ENCODE assay signal across 30 cellular contexts in genomic region chr16:2188395-2188794, GRCh38. TPM values are rescaled to one million over a fixed set of nuclear protein-coding genes. Genes with fewer than 3 reads are reported as not detected.
"Had no signal": no experiment of that assay in that cellular context is flagged by ENCODE, and none has a peak within 500 bp of the region (broad histone marks: within the 10 kb centered on the region; RNA-seq: fewer than 3 reads in every experiment).

No MANE protein-coding gene starts in this region.

- H3K9ac ChIP-seq: neural progenitor cell, parathyroid adenoma had no signal

- H3K27me3 ChIP-seq: neural progenitor cell, ovary, testis, upper lobe of right lung, uterus had no signal

- H3K4me1 Mint-ChIP-seq: naive thymus-derived CD4-positive, alpha-beta T cell; natural killer cell; nephron; neural progenitor cell; stimulated activated effector memory CD8-positive, alpha-beta T cell treated with anti-CD3 and anti-CD28 coated beads, Interleukin-12 subunit alpha, Interleukin-12 subunit beta, amount 100 ng/mL, for 72 hours; stimulated activated naive CD8-positive, alpha-beta T cell treated with anti-CD3 and anti-CD28 coated beads, Interleukin-15, amount 100 ng/mL, for 72 hours had no signal

- H3K4me1 ChIP-seq: neural progenitor cell, parathyroid adenoma, psoas muscle, testis, tibial artery, transverse colon, upper lobe of right lung, uterus had no signal

- H3K36me3 ChIP-seq: neural progenitor cell, ovary, suprapubic skin, tibial artery, transverse colon, upper lobe of right lung, uterus had no signal

- H3K27ac Mint-ChIP-seq: naive thymus-derived CD4-positive, alpha-beta T cell; natural killer cell; nephron; neural progenitor cell; progenitor cell of endocrine pancreas; stimulated activated effector memory CD8-positive, alpha-beta T cell treated with anti-CD3 and anti-CD28 coated beads, Interleukin-12 subunit alpha, Interleukin-12 subunit beta, amount 100 ng/mL, for 72 hours; stimulated activated naive CD8-positive, alpha-beta T cell treated with anti-CD3 and anti-CD28 coated beads, Interleukin-15, amount 100 ng/mL, for 72 hours; type B pancreatic cell had no signal

- H3K27me3 Mint-ChIP-seq: naive thymus-derived CD4-positive, alpha-beta T cell; progenitor cell of endocrine pancreas; stimulated activated naive CD8-positive, alpha-beta T cell treated with anti-CD3 and anti-CD28 coated beads, Interleukin-15, amount 100 ng/mL, for 72 hours; type B pancreatic cell had no signal

- H2AFZ ChIP-seq: neural progenitor cell, parathyroid adenoma had no signal

- H3K4me3 Mint-ChIP-seq: naive thymus-derived CD4-positive, alpha-beta T cell; natural killer cell; nephron; neural progenitor cell; stimulated activated effector memory CD8-positive, alpha-beta T cell treated with anti-CD3 and anti-CD28 coated beads, Interleukin-12 subunit alpha, Interleukin-12 subunit beta, amount 100 ng/mL, for 72 hours; stimulated activated naive CD8-positive, alpha-beta T cell treated with anti-CD3 and anti-CD28 coated beads, Interleukin-15, amount 100 ng/mL, for 72 hours; type B pancreatic cell had no signal

- H3K27ac ChIP-seq: neural progenitor cell, ovary, parathyroid adenoma, psoas muscle, skin epidermis, suprapubic skin, testis, tibial artery, transverse colon, upper lobe of right lung, uterus had no signal

- H3K4me3 ChIP-seq: neural progenitor cell, ovary, psoas muscle, skin epidermis, suprapubic skin, testis, tibial artery, transverse colon, upper lobe of right lung, uterus had no signal

- H3K9me3 Mint-ChIP-seq: naive thymus-derived CD4-positive, alpha-beta T cell; natural killer cell; nephron; neural progenitor cell; stimulated activated effector memory CD8-positive, alpha-beta T cell treated with anti-CD3 and anti-CD28 coated beads, Interleukin-12 subunit alpha, Interleukin-12 subunit beta, amount 100 ng/mL, for 72 hours; stimulated activated naive CD8-positive, alpha-beta T cell treated with anti-CD3 and anti-CD28 coated beads, Interleukin-15, amount 100 ng/mL, for 72 hours; type B pancreatic cell had no signal

- H3K4me2 ChIP-seq: neural progenitor cell had no signal

- H3K79me2 ChIP-seq: parathyroid adenoma had no signal

- H3K36me3 Mint-ChIP-seq: naive thymus-derived CD4-positive, alpha-beta T cell; natural killer cell; neural progenitor cell; type B pancreatic cell had no signal

- DNase-seq: naive thymus-derived CD4-positive, alpha-beta T cell; natural killer cell; occipital lobe; ovary; posterior cingulate gyrus; psoas muscle; right cardiac atrium; stimulated activated CD4-positive, alpha-beta T cell treated with anti-CD3 and anti-CD28 coated beads, Interleukin-15, amount 100 ng/mL, for 24 hours; stimulated activated CD4-positive, alpha-beta T cell treated with anti-CD3 and anti-CD28 coated beads, Interleukin-2, amount 100 ng/mL, for 24 hours; stimulated activated CD4-positive, alpha-beta T cell treated with anti-CD3 and anti-CD28 coated beads, Interleukin-2, amount 100 ng/mL, for 48 hours; stimulated activated CD4-positive, alpha-beta T cell treated with anti-CD3 and anti-CD28 coated beads, Interleukin-4, amount 100 ng/mL, for 24 hours; stimulated activated naive CD4-positive, alpha-beta T cell; stimulated activated naive CD8-positive, alpha-beta T cell treated with anti-CD3 and anti-CD28 coated beads, Interleukin-15, amount 100 ng/mL, for 72 hours; stimulated activated naive CD8-positive, alpha-beta T cell treated with anti-CD3 and anti-CD28 coated beads, Interleukin-15, Interleukin-2, amounts not matched to agents 100 U/mL and 50 U/mL, for 24 hours; substantia nigra; testis; tibial artery; transverse colon; upper lobe of right lung; uterus had no signal

- ATAC-seq: naive thymus-derived CD4-positive, alpha-beta T cell; natural killer cell; psoas muscle; right cardiac atrium; sciatic nerve; stimulated activated effector memory CD8-positive, alpha-beta T cell treated with anti-CD3 and anti-CD28 coated beads, Interleukin-12 subunit alpha, Interleukin-12 subunit beta, amount 100 ng/mL, for 72 hours; stimulated activated naive CD8-positive, alpha-beta T cell treated with anti-CD3 and anti-CD28 coated beads, Interleukin-15, amount 100 ng/mL, for 72 hours; stimulated activated naive CD8-positive, alpha-beta T cell treated with anti-CD3 and anti-CD28 coated beads, Interleukin-15, Interleukin-2, amounts not matched to agents 100 U/mL and 50 U/mL, for 24 hours; upper lobe of right lung had no signal

- H3K9me3 ChIP-seq: ovary, psoas muscle, suprapubic skin, testis, tibial artery, transverse colon, upper lobe of right lung, uterus had no signal

RNA-seq across cellular contexts. Expression of gene CASKIN1, which starts 8.0 kb away (rescaled TPM):
- total RNA-seq: natural killer cell, osteoblast had no signal
- polyA plus RNA-seq: naive thymus-derived CD4-positive, alpha-beta T cell had no signal
